In the genomic region with DNA sequence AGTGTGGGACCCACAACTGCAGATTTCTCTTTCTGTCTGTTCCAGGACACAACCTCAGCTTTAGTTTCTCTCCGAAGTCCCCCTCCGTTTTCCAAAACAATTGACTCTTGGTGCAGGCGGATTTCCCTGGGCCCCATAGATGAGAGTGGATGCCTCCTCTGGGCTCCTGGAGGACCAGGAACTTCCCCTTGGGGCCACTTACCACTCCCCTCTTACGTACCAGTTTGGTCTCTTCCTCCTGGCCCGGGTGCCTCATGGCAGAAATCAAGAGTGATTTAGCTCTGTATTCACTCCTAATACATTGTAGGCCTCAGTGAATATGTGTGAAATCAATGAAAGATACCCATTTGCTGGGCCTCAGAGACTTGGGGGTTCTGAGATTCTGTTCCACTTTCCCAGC, we compare ENCODE assay signal across 1 cellular context.
A peak's percentile ranks its signal among the peaks of the same experiment; 100 is the strongest.
TF ChIP-seq lines count a peak whose summit lies in the region.

No MANE protein-coding gene starts in this region.

TF ChIP-seq in GM12878, 131 proteins besides CTCF, POLR2A, EP300 and RAD21:
- TF ChIP-seq CEBPB (IDR thresholded peaks at IDR 0.05; ENCODE audit: borderline replicate concordance in 1 of 2, low read depth in 2 of 2, low read length in 2 of 2) (no peak), POLR2AphosphoS5 (IDR thresholded peaks at IDR 0.05; ENCODE audit: low read length) (0 out of 2 replicates have a peak, but pooled peaks have one; percentile 20), ATF7 (IDR thresholded peaks at IDR 0.05; ENCODE audit: low read depth) (no peak)
- TF ChIP-seq, protein P1, sequence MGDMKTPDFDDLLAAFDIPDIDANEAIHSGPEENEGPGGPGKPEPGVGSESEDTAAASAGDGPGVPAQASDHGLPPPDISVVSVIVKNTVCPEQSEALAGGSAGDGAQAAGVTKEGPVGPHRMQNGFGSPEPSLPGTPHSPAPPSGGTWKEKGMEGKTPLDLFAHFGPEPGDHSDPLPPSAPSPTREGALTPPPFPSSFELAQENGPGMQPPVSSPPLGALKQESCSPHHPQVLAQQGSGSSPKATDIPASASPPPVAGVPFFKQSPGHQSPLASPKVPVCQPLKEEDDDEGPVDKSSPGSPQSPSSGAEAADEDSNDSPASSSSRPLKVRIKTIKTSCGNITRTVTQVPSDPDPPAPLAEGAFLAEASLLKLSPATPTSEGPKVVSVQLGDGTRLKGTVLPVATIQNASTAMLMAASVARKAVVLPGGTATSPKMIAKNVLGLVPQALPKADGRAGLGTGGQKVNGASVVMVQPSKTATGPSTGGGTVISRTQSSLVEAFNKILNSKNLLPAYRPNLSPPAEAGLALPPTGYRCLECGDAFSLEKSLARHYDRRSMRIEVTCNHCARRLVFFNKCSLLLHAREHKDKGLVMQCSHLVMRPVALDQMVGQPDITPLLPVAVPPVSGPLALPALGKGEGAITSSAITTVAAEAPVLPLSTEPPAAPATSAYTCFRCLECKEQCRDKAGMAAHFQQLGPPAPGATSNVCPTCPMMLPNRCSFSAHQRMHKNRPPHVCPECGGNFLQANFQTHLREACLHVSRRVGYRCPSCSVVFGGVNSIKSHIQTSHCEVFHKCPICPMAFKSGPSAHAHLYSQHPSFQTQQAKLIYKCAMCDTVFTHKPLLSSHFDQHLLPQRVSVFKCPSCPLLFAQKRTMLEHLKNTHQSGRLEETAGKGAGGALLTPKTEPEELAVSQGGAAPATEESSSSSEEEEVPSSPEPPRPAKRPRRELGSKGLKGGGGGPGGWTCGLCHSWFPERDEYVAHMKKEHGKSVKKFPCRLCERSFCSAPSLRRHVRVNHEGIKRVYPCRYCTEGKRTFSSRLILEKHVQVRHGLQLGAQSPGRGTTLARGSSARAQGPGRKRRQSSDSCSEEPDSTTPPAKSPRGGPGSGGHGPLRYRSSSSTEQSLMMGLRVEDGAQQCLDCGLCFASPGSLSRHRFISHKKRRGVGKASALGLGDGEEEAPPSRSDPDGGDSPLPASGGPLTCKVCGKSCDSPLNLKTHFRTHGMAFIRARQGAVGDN (IDR thresholded peaks at IDR 0.05), result no peak
